Comparison of ENCODE assay signal across 16 cellular contexts in the genomic region with DNA sequence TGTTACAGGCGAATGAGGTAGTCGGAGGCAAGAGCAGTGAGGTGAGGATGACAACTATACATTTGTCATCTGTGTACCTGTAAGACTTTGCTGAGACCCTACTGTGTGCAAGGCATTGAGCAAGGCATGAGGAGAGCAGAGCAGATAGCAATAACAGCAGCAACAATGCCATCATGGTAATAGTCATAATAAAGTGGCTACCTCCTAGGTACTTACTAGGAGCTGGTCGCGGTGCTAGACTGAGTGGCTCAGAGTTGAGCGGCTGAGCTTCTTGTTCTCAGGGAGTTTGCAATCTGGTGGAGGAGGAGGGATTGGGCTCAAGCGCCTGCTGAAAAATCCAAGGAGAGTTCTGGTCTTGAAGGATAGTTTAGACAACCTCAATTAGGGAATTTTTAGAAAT. TPM values are rescaled to one million over a fixed set of nuclear protein-coding genes. Genes with fewer than 3 reads are reported as not detected.
DNase-seq lines count a peak whose midpoint lies in the region; ATAC-seq and TF ChIP-seq lines count a peak whose summit lies in the region.
"Had no signal": no experiment of that assay in that cellular context is flagged by ENCODE, and none has a peak within 500 bp of the region (broad histone marks: within the 10 kb centered on the region; RNA-seq: fewer than 3 reads in every experiment).

No MANE protein-coding gene starts in this region.

- peak; percentile 38 for ATAC-seq in activated CD4-positive, alpha-beta T cell treated with anti-CD3 and anti-CD28 coated beads for 36 hours
- no peak for ATAC-seq in left lobe of liver
- ATAC-seq: GM12878 had no signal

- DNase-seq in activated CD4-positive, alpha-beta T cell treated with anti-CD3 and anti-CD28 coated beads for 36 hours: no peak
- no peak for DNase-seq in activated CD4-positive, alpha-beta T cell treated with anti-CD3 and anti-CD28 coated beads, Interleukin-2, amount 10 ng/mL, durations not matched to agents 7 days and 5 days
- DNase-seq in left lobe of liver (ENCODE audit: low spot score) (no peak), NCI-H146 treated with DMSO at 0.1 percent for 48 hours (lab: John Stamatoyannopoulos, UW; ENCODE audit: unreplicated experiment) (no peak), middle frontal gyrus (ENCODE audit: extremely low spot score, low spot score) (no peak)
- DNase-seq: Caco-2; CD4-positive, CD25-positive, alpha-beta regulatory T cell; MM.1S; NCI-H187; NCI-H748 treated with DMSO at 0.1 percent for 48 hours; Peyer's patch; SHP77 treated with DMSO at 0.1 percent for 48 hours had no signal

- intact Hi-C loops in activated CD4-positive, alpha-beta T cell treated with anti-CD3 and anti-CD28 coated beads for 36 hours (cut with DNase I, micrococcal nuclease): loop anchor here in 1 of 2 experiments (5.0 kb wide), 1 partner anchor 38 kb away; no protein-coding TSS in a partner anchor

- H3K9me3 Mint-ChIP-seq in activated CD4-positive, alpha-beta T cell treated with anti-CD3 and anti-CD28 coated beads for 36 hours (ENCODE audit: low read depth): no peaks in the 10 kb centered on the region
- H3K9me3 Mint-ChIP-seq in activated CD4-positive, alpha-beta T cell treated with anti-CD3 and anti-CD28 coated beads, Interleukin-2, amount 10 ng/mL, durations not matched to agents 7 days and 5 days: no peaks in the 10 kb centered on the region
- H3K9me3 Mint-ChIP-seq in brain: peaks cover 0 to 10% (median 0%) of the 10 kb centered on the region in 5 experiments
- H3K9me3 Mint-ChIP-seq: CD4-positive, CD25-positive, alpha-beta regulatory T cell; H9 had no signal

- TF ChIP-seq EP300 in Ishikawa (IDR thresholded peaks at IDR 0.05; ENCODE audit: borderline replicate concordance): no peak

- POLR2A ChIA-PET in activated CD4-positive, alpha-beta T cell treated with anti-CD3 and anti-CD28 coated beads for 36 hours (lab: Charles Lee): no interaction called here
- POLR2A ChIA-PET in activated CD4-positive, alpha-beta T cell treated with anti-CD3 and anti-CD28 coated beads, Interleukin-2, amount 10 ng/mL, durations not matched to agents 7 days and 5 days (lab: Charles Lee): interaction anchor here (0.6 kb wide), 1 partner anchor 501 kb away, joined by 3 read pairs; no protein-coding TSS in a partner anchor

- TF ChIP-seq CTCF in brain (conservative IDR thresholded peaks at IDR 0.05): no peak

- no peak overlapping the region for H3K4me3 Mint-ChIP-seq in activated CD4-positive, alpha-beta T cell treated with anti-CD3 and anti-CD28 coated beads for 36 hours
- H3K4me3 Mint-ChIP-seq in activated CD4-positive, alpha-beta T cell treated with anti-CD3 and anti-CD28 coated beads, Interleukin-2, amount 10 ng/mL, durations not matched to agents 7 days and 5 days: no peak overlapping the region
- H3K4me3 Mint-ChIP-seq in brain: no peak overlapping the region
- H3K4me3 Mint-ChIP-seq: H9 had no signal

- peaks cover 52% of the 10 kb centered on the region for H3K4me1 Mint-ChIP-seq in activated CD4-positive, alpha-beta T cell treated with anti-CD3 and anti-CD28 coated beads for 36 hours
- H3K4me1 Mint-ChIP-seq in activated CD4-positive, alpha-beta T cell treated with anti-CD3 and anti-CD28 coated beads, Interleukin-2, amount 10 ng/mL, durations not matched to agents 7 days and 5 days: peaks cover 33% of the 10 kb centered on the region
- peaks cover 41% of the 10 kb centered on the region for H3K4me1 Mint-ChIP-seq in brain

- CTCF ChIA-PET in activated CD4-positive, alpha-beta T cell treated with anti-CD3 and anti-CD28 coated beads for 36 hours (lab: Charles Lee): interaction anchor here (0.6 to 1.4 kb wide), 4 partner anchors 18 to 335 kb away, joined by 3 to 5 read pairs (median 4); no protein-coding TSS in a partner anchor
- CTCF ChIA-PET in activated CD4-positive, alpha-beta T cell treated with anti-CD3 and anti-CD28 coated beads, Interleukin-2, amount 10 ng/mL, durations not matched to agents 7 days and 5 days (lab: Charles Lee): interaction anchor here (0.9 kb wide), 1 partner anchor 13 kb away, joined by 4 read pairs; no protein-coding TSS in a partner anchor

- no peak overlapping the region for H3K27ac Mint-ChIP-seq in activated CD4-positive, alpha-beta T cell treated with anti-CD3 and anti-CD28 coated beads for 36 hours
- H3K27ac Mint-ChIP-seq in activated CD4-positive, alpha-beta T cell treated with anti-CD3 and anti-CD28 coated beads, Interleukin-2, amount 10 ng/mL, durations not matched to agents 7 days and 5 days: no peak overlapping the region
- H3K27ac Mint-ChIP-seq in brain: peak overlapping the region; percentile 4 to 85 (median 55)
- H3K27ac Mint-ChIP-seq: H9 had no signal

- H3K27me3 Mint-ChIP-seq in activated CD4-positive, alpha-beta T cell treated with anti-CD3 and anti-CD28 coated beads for 36 hours: no peaks in the 10 kb centered on the region
- H3K27me3 Mint-ChIP-seq in activated CD4-positive, alpha-beta T cell treated with anti-CD3 and anti-CD28 coated beads, Interleukin-2, amount 10 ng/mL, durations not matched to agents 7 days and 5 days: no peaks in the 10 kb centered on the region
- peaks cover 18% of the 10 kb centered on the region for H3K27me3 Mint-ChIP-seq in brain
- H3K27me3 Mint-ChIP-seq: CD4-positive, CD25-positive, alpha-beta regulatory T cell had no signal

- no peak for TF ChIP-seq RAD21 in Ishikawa (IDR thresholded peaks at IDR 0.05; ENCODE audit: low read depth)

- H3K36me3 Mint-ChIP-seq in activated CD4-positive, alpha-beta T cell treated with anti-CD3 and anti-CD28 coated beads for 36 hours (ENCODE audit: low read depth): no peaks in the 10 kb centered on the region
- H3K36me3 Mint-ChIP-seq in activated CD4-positive, alpha-beta T cell treated with anti-CD3 and anti-CD28 coated beads, Interleukin-2, amount 10 ng/mL, durations not matched to agents 7 days and 5 days (ENCODE audit: low read depth): peaks cover 4% of the 10 kb centered on the region
- no peaks in the 10 kb centered on the region for H3K36me3 Mint-ChIP-seq in brain

TF ChIP-seq in Ishikawa, 13 proteins besides CTCF, POLR2A, EP300 and RAD21:
- peak; percentile 58 for TF ChIP-seq REST (IDR thresholded peaks at IDR 0.05; ENCODE audit: low read depth)
- TF ChIP-seq YY1 (IDR thresholded peaks at IDR 0.05; ENCODE audit: low read depth): no peak

RNA-seq across cellular contexts. Expression of gene CCDC167, which starts 25.2 kb away (rescaled TPM):
- 10 to 100 TPM; 55.3 to 60.3 TPM for total RNA-seq in activated CD4-positive, alpha-beta T cell treated with anti-CD3 and anti-CD28 coated beads for 36 hours
- total RNA-seq in activated CD4-positive, alpha-beta T cell treated with anti-CD3 and anti-CD28 coated beads, Interleukin-2, amount 10 ng/mL, durations not matched to agents 7 days and 5 days: 10 to 100 TPM; 54.8 to 60.9 TPM
- polyA plus RNA-seq in brain (ENCODE audit: insufficient read depth, low read depth, low replicate concordance): 233 TPM
- total RNA-seq in left lobe of liver: 25.1 TPM

Comparison
In these comparisons a context has a peak if more than half of its experiments do, and no peak if none do; other contexts are left out.
1. H3K27ac Mint-ChIP-seq: peak in brain (5 of 5); none in activated CD4-positive, alpha-beta T cell treated with anti-CD3 and anti-CD28 coated beads for 36 hours (single experiment) and activated CD4-positive, alpha-beta T cell treated with anti-CD3 and anti-CD28 coated beads, Interleukin-2, amount 10 ng/mL, durations not matched to agents 7 days and 5 days (single experiment).